ENCODE assay signal across 8 cellular contexts in genomic region chr3:32420138-32420981, GRCh38. TPM values are rescaled to one million over a fixed set of nuclear protein-coding genes. Genes with fewer than 3 reads are reported as not detected.
DNase-seq lines count a peak whose midpoint lies in the region; ATAC-seq, FAIRE-seq and TF ChIP-seq lines count a peak whose summit lies in the region.

No MANE protein-coding gene starts in this region.

- TF ChIP-seq EP300 in HepG2 (IDR thresholded peaks at IDR 0.05; ENCODE audit: low read depth in 2 of 2, low read length in 2 of 2) (no peak), HepG2 (CRISPR knock-in tag; IDR thresholded peaks at IDR 0.05; ENCODE audit: borderline replicate concordance) (0 out of 2 replicates have a peak, but pooled peaks have one; percentile 0)

- intact Hi-C loops in ascending aorta (cut with DNase I) (no loop called here), HepG2 (cut with micrococcal nuclease; ENCODE audit: unreplicated experiment) (loop anchor here (2.0 kb wide), 1 partner anchor 72 kb away; no protein-coding TSS in a partner anchor)

- TF ChIP-seq RAD21 in HepG2 (CRISPR knock-in tag; IDR thresholded peaks at IDR 0.05), result no peak

- peaks cover 63% of the 10 kb centered on the region for H3K79me2 ChIP-seq in KMS-11 (ENCODE audit: insufficient read depth, low read depth)
- H3K79me2 ChIP-seq in HepG2 (ENCODE audit: insufficient read depth, low read length), result peaks cover 51% of the 10 kb centered on the region

- peaks cover 10% of the 10 kb centered on the region for H3K9me3 Mint-ChIP-seq in type B pancreatic cell

- H2AFZ ChIP-seq in KMS-11 (ENCODE audit: low read depth) (no peak overlapping the region), HepG2 (ENCODE audit: low read length) (no peak overlapping the region)

- CTCF ChIA-PET in HepG2 (lab: Yijun Ruan, JAX; ENCODE audit: low intra/inter-chr PET ratio, low total read pairs), result no interaction called here

- H3K4me3 ChIP-seq in H7 (ENCODE audit: insufficient read depth, low read depth, low read length) (no peak overlapping the region), KMS-11 (IDR thresholded peaks at IDR 0.05; ENCODE audit: insufficient read depth, low read depth, low read length) (no peak overlapping the region), ascending aorta (no peak overlapping the region), HepG2 (replicated peaks in 1 of 3; ENCODE audit: insufficient read depth in 1 of 3, low read depth in 2 of 3, low read length in 3 of 3) (peak overlapping the region; percentile 35 to 65 (median 43); a peak in 5 of 6 replicates)

- H3K36me3 ChIP-seq in H7 (replicated peaks; ENCODE audit: control insufficient read depth, insufficient read depth, low read length), result no peaks in the 10 kb centered on the region
- H3K36me3 ChIP-seq in KMS-11 (ENCODE audit: insufficient read depth), result no peaks in the 10 kb centered on the region
- H3K36me3 ChIP-seq in ascending aorta, result no peaks in the 10 kb centered on the region
- no peaks in the 10 kb centered on the region for H3K36me3 ChIP-seq in HepG2 (replicated peaks in 1 of 2; ENCODE audit: control insufficient read depth in 1 of 2, insufficient read depth in 2 of 2, low read length in 2 of 2)

- H3K9ac ChIP-seq in KMS-11 (no peak overlapping the region), HepG2 (ENCODE audit: insufficient read depth, low read depth, low read length) (peak overlapping the region; percentile 79)

- in situ Hi-C loops in HepG2 (cut with HindIII; ENCODE audit: extremely low pct_ligation_motif_present, low pct_unique_long_range_greater_than_20kb), result no loop called here

- peak; percentile 72 for FAIRE-seq in HepG2 (lab: Jason Lieb, UNC)

- H3K27ac Mint-ChIP-seq in type B pancreatic cell, result peak overlapping the region; percentile 96

- H3K4me1 ChIP-seq in KMS-11 (ENCODE audit: low read depth, poor library complexity, severe bottlenecking), result peaks cover 76% of the 10 kb centered on the region
- H3K4me1 ChIP-seq in ascending aorta, result peaks cover 12 to 21% of the 10 kb centered on the region in 2 donors
- H3K4me1 ChIP-seq in HepG2 (ENCODE audit: insufficient read depth, low read length), result peaks cover 47% of the 10 kb centered on the region

- H3K36me3 Mint-ChIP-seq in type B pancreatic cell, result peaks cover 17% of the 10 kb centered on the region

- H3K4me2 ChIP-seq in KMS-11 (peak overlapping the region; percentile 98), HepG2 (ENCODE audit: low read depth, low read length) (peak overlapping the region; percentile 91)

- H3K27me3 Mint-ChIP-seq in type B pancreatic cell, result no peaks in the 10 kb centered on the region

- H3K27me3 ChIP-seq in H7 (ENCODE audit: control insufficient read depth, insufficient read depth, low read length) (no peaks in the 10 kb centered on the region), KMS-11 (ENCODE audit: insufficient read depth, low read depth) (no peaks in the 10 kb centered on the region), ascending aorta (no peaks in the 10 kb centered on the region), HepG2 (ENCODE audit: control insufficient read depth in 1 of 2, insufficient read depth in 2 of 2, low read length in 2 of 2) (no peaks in the 10 kb centered on the region)

- TF ChIP-seq POLR2A in HepG2 (IDR thresholded peaks at IDR 0.05; ENCODE audit: insufficient read depth in 1 of 2, low read depth in 2 of 2, low read length in 2 of 2), result peak in 1 of 2 experiments; percentile 43; a peak in 1 of 4 replicates

- TF ChIP-seq CTCF in KMS-11 (conservative IDR thresholded peaks at IDR 0.05; ENCODE audit: low read depth, low read length) (no peak), ascending aorta (IDR thresholded peaks at IDR 0.05) (no peak), HepG2 (CRISPR knock-in tag; IDR thresholded peaks at IDR 0.05) (peak; percentile 37), type B pancreatic cell (conservative IDR thresholded peaks at IDR 0.05) (peak; percentile 56)

- POLR2A ChIA-PET in HepG2 (lab: Yijun Ruan, JAX), result no interaction called here

- H3K27ac ChIP-seq in KMS-11 (peak overlapping the region; percentile 95), ascending aorta (peak overlapping the region; percentile 19 to 58), HepG2 (ENCODE audit: extremely low read length, insufficient read depth, low read length) (peak overlapping the region; percentile 81)

- H3K4me1 Mint-ChIP-seq in type B pancreatic cell (ENCODE audit: unreplicated experiment), result peaks cover 50% of the 10 kb centered on the region

- peak; percentile 95 for ATAC-seq in HepG2

- peak overlapping the region; percentile 78 for H3K4me3 Mint-ChIP-seq in type B pancreatic cell

- H4K20me1 ChIP-seq in KMS-11 (ENCODE audit: insufficient read depth) (no peaks in the 10 kb centered on the region), HepG2 (ENCODE audit: insufficient read depth, low read length) (no peaks in the 10 kb centered on the region)

- peak; percentile 62 for DNase-seq in activated CD4-positive, alpha-beta T cell treated with anti-CD3 and anti-CD28 coated beads for 48 hours
- DNase-seq in activated CD4-positive, alpha-beta T cell treated with anti-CD3 and anti-CD28 coated beads for 1 hour, result no peak
- peak; percentile 82 for DNase-seq in H7
- peak in 1 of 2 donors; percentile 61 for DNase-seq in ascending aorta (ENCODE audit: low spot score in 2 of 2)
- peak; percentile 89 for DNase-seq in HepG2 (ENCODE audit: low spot score)
- DNase-seq in type B pancreatic cell (ENCODE audit: extremely low spot score, unreplicated experiment), result no peak
- DNase-seq in NCI-H1930 (lab: John Stamatoyannopoulos, UW), result no peak

- no peaks in the 10 kb centered on the region for H3K9me3 ChIP-seq in ascending aorta
- peaks cover 9% of the 10 kb centered on the region for H3K9me3 ChIP-seq in HepG2 (ENCODE audit: low read length)

- 24% methylated on average over 11 of the region's 12 CpGs for WGBS in HepG2 (ENCODE audit: low lambda C conversion rate)

- BruUV-seq in HepG2 (replicated peaks; lab: Mats Ljungman, UMichigan), result TSS peak; percentile 78

TF ChIP-seq in HepG2, 621 proteins besides CTCF, POLR2A, EP300 and RAD21 (continues in another document):
- no peak for TF ChIP-seq GFI1 (CRISPR knock-in tag; IDR thresholded peaks at IDR 0.05; ENCODE audit: borderline replicate concordance)
- peak; percentile 82 for TF ChIP-seq RXRA (CRISPR knock-in tag; IDR thresholded peaks at IDR 0.05)
- TF ChIP-seq SMAD9 (CRISPR knock-in tag; IDR thresholded peaks at IDR 0.05), result 0 out of 2 replicates have a peak, but pooled peaks have one; percentile 14
- no peak for TF ChIP-seq CREB1 (IDR thresholded peaks at IDR 0.05)
- peak; percentile 34; the same call in 1 of the 2 replicates for TF ChIP-seq CREB1 (CRISPR knock-in tag; IDR thresholded peaks at IDR 0.05)
- 0 out of 2 replicates have a peak, but pooled peaks have one; percentile 11 for TF ChIP-seq HOXA3 (CRISPR knock-in tag; IDR thresholded peaks at IDR 0.05)
- TF ChIP-seq NR2F6 (IDR thresholded peaks at IDR 0.05), result peak; percentile 26; the same call in 1 of the 2 replicates
- TF ChIP-seq NR2F6 (CRISPR knock-in tag; IDR thresholded peaks at IDR 0.05), result no peak
- TF ChIP-seq POLR2G (IDR thresholded peaks at IDR 0.05; ENCODE audit: low read depth, low read length), result peak; percentile 62
- peak; percentile 17; the same call in 1 of the 2 replicates for TF ChIP-seq TARDBP (CRISPR knock-in tag; IDR thresholded peaks at IDR 0.05)
- TF ChIP-seq, protein P1, sequence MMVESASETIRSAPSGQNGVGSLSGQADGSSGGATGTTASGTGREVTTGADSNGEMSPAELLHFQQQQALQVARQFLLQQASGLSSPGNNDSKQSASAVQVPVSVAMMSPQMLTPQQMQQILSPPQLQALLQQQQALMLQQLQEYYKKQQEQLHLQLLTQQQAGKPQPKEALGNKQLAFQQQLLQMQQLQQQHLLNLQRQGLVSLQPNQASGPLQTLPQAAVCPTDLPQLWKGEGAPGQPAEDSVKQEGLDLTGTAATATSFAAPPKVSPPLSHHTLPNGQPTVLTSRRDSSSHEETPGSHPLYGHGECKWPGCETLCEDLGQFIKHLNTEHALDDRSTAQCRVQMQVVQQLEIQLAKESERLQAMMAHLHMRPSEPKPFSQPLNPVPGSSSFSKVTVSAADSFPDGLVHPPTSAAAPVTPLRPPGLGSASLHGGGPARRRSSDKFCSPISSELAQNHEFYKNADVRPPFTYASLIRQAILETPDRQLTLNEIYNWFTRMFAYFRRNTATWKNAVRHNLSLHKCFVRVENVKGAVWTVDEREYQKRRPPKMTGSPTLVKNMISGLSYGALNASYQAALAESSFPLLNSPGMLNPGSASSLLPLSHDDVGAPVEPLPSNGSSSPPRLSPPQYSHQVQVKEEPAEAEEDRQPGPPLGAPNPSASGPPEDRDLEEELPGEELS (CRISPR knock-in tag; IDR thresholded peaks at IDR 0.05), result peak; percentile 34; the same call in 1 of the 2 replicates
- TF ChIP-seq MZF1 (CRISPR knock-in tag; IDR thresholded peaks at IDR 0.05; ENCODE audit: borderline replicate concordance), result no peak
- TF ChIP-seq ZFX (CRISPR knock-in tag; IDR thresholded peaks at IDR 0.05; ENCODE audit: low read depth), result peak; percentile 75

RNA-seq across cellular contexts. Expression of gene CMTM7, which starts 28.7 kb away (rescaled TPM):
- total RNA-seq in H7 (2014; rRNA removed; shearing (Covaris generic)), result 15.3 and 17.7 TPM in 2 replicates
- total RNA-seq in ascending aorta (21.9 TPM), HepG2 (2016; rRNA removed; fragmentation: Illumina TruSeq; extraction: Trizol) (16.3 and 20.9 TPM in 2 replicates), type B pancreatic cell (ENCODE audit: low replicate concordance) (8.2 and 20.4 TPM in 2 replicates)
- total RNA-seq in HepG2 (2016; cell fraction: cytosol; rRNA removed; fragmentation: Illumina TruSeq; extraction: Trizol; ENCODE audit: low read depth), result 22.9 and 35.2 TPM in 2 replicates
- total RNA-seq in HepG2 (2016; cell fraction: insoluble cytoplasmic fraction; rRNA removed; fragmentation: Illumina TruSeq; extraction: Trizol), result 17.4 and 22.1 TPM in 2 replicates
- 31.5 and 35.8 TPM in 2 replicates for total RNA-seq in HepG2 (2016; cell fraction: membrane; rRNA removed; fragmentation: Illumina TruSeq; extraction: Trizol)
- total RNA-seq in HepG2 (2016; cell fraction: nucleus; rRNA removed; fragmentation: Illumina TruSeq; extraction: Trizol), result 21.3 and 25.3 TPM in 2 replicates
- polyA plus RNA-seq in HepG2 (2011; rRNA removed), result 21.4 and 21.5 TPM in 2 replicates
- 18.5 and 26.0 TPM in 2 replicates for polyA plus RNA-seq in HepG2 (2011; cell fraction: cytosol; rRNA removed)
- polyA plus RNA-seq in HepG2 (2011; cell fraction: nucleus; rRNA removed), result 17.4 and 20.3 TPM in 2 replicates
- 12.6 and 15.2 TPM in 2 replicates for polyA plus RNA-seq in HepG2 (2012)
- 65.0 and 80.4 TPM in 2 replicates for polyA plus RNA-seq in HepG2 (2016; cell fraction: cytosol; fragmentation: Illumina TruSeq; extraction: Trizol; ENCODE audit: low read depth)
- polyA plus RNA-seq in HepG2 (2016; cell fraction: insoluble cytoplasmic fraction; fragmentation: Illumina TruSeq; extraction: Trizol; ENCODE audit: low read depth), result 41.8 and 49.0 TPM in 2 replicates
- 78.5 and 84.2 TPM in 2 replicates for polyA plus RNA-seq in HepG2 (2016; cell fraction: membrane; fragmentation: Illumina TruSeq; extraction: Trizol; ENCODE audit: low read depth)
- 56.7 and 59.4 TPM in 2 replicates for polyA plus RNA-seq in HepG2 (2016; cell fraction: nucleus; fragmentation: Illumina TruSeq; extraction: Trizol; ENCODE audit: insufficient read depth, low read depth)
- 0.16 and 25.3 TPM in 2 replicates for polyA minus RNA-seq in HepG2 (2011; rRNA and poly(A)+ RNA removed; ENCODE audit: low replicate concordance)
- 15.5 and 16.0 TPM in 2 replicates for polyA minus RNA-seq in HepG2 (2011; cell fraction: cytosol; rRNA and poly(A)+ RNA removed)
- 11.4 and 13.4 TPM in 2 replicates for polyA minus RNA-seq in HepG2 (2011; cell fraction: nucleus; rRNA and poly(A)+ RNA removed)

Comparison
In these comparisons a context has a peak if more than half of its experiments do, and no peak if none do; other contexts are left out.
1. DNase-seq: peak in activated CD4-positive, alpha-beta T cell treated with anti-CD3 and anti-CD28 coated beads for 48 hours (single experiment), H7 (single experiment) and HepG2 (single experiment); none in activated CD4-positive, alpha-beta T cell treated with anti-CD3 and anti-CD28 coated beads for 1 hour (single experiment), type B pancreatic cell (single experiment) and NCI-H1930 (0 of 2).
2. H3K4me3 ChIP-seq: peak in HepG2 (3 of 3); none in H7 (single experiment), KMS-11 (single experiment) and ascending aorta (0 of 2).
3. H3K27ac ChIP-seq: peak in every context shown above with its lines; median percentile 95 in KMS-11; 81 in HepG2; 38 in ascending aorta.
4. CTCF ChIP-seq: peak in HepG2 (single experiment) and type B pancreatic cell (single experiment); none in KMS-11 (single experiment) and ascending aorta (0 of 3).